1 cellular context compared by ENCODE assay signal in the genomic region with DNA sequence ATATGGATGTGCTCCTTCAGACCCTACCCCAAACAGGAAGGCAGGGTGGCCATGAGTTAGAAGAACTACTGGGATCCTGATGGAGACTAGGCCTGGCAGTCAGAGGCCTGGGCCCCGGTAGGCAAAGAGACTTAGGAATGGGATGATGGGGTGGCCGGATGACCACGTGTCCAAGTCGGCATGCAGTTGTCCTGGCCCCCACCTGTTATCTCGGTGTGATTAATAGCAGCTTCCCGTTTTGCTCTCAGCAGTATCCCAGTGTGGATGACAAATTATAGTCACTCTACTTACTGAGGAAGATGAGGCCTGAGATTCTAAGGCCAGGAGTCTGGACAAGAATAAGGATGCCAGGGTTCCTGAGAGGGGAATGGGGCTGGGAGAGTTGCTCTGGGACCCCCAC.
TF ChIP-seq lines count a peak whose summit lies in the region.

No MANE protein-coding gene starts in this region.

TF ChIP-seq in K562, 482 proteins besides CTCF, POLR2A, EP300 and RAD21:
- TF ChIP-seq USF1 (CRISPR knock-in tag; IDR thresholded peaks at IDR 0.05) (0 out of 2 replicates have a peak, but pooled peaks have one; percentile 35), NUFIP1 (IDR thresholded peaks at IDR 0.05; ENCODE audit: partially characterized antibody) (no peak), PREB (CRISPR knock-in tag; IDR thresholded peaks at IDR 0.05) (no peak), MEIS2 (IDR thresholded peaks at IDR 0.05; ENCODE audit: partially characterized antibody) (peak; percentile 52), NFRKB (IDR thresholded peaks at IDR 0.05; ENCODE audit: low read depth) (no peak)
- TF ChIP-seq, protein P1, sequence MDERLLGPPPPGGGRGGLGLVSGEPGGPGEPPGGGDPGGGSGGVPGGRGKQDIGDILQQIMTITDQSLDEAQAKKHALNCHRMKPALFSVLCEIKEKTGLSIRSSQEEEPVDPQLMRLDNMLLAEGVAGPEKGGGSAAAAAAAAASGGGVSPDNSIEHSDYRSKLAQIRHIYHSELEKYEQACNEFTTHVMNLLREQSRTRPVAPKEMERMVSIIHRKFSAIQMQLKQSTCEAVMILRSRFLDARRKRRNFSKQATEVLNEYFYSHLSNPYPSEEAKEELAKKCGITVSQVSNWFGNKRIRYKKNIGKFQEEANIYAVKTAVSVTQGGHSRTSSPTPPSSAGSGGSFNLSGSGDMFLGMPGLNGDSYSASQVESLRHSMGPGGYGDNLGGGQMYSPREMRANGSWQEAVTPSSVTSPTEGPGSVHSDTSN (CRISPR knock-in tag; IDR thresholded peaks at IDR 0.05; ENCODE audit: low read depth) = no peak
- TF ChIP-seq, protein P1 (tag; conservative IDR thresholded peaks at IDR 0.05; ENCODE audit: low read depth) = 0 out of 2 replicates have a peak, but pooled peaks have one; percentile 35
TF ChIP-seq in K562: peak in this region for 3.
